Comparison of ENCODE assay signal across 28 cellular contexts in genomic region chr2:150567771-150568278, GRCh38.
A peak's percentile ranks its signal among the peaks of the same experiment; 100 is the strongest.
DNase-seq lines count a peak whose midpoint lies in the region; ATAC-seq, FAIRE-seq and TF ChIP-seq lines count a peak whose summit lies in the region.
"Had no signal": no experiment of that assay in that cellular context is flagged by ENCODE, and none has a peak within 500 bp of the region (broad histone marks: within the 10 kb centered on the region; RNA-seq: fewer than 3 reads in every experiment).

No MANE protein-coding gene starts in this region.

- TF ChIP-seq EP300 in A549 (IDR thresholded peaks at IDR 0.05): no peak
- TF ChIP-seq EP300 in K562 (IDR thresholded peaks at IDR 0.05; ENCODE audit: low read length): no peak
- no peak for TF ChIP-seq EP300 in esophagus muscularis mucosa (IDR thresholded peaks at IDR 0.05)

- H3K4me3 ChIP-seq in A549: no peak overlapping the region
- no peak overlapping the region for H3K4me3 ChIP-seq in K562
- no peak overlapping the region for H3K4me3 ChIP-seq in hepatocyte
- no peak overlapping the region for H3K4me3 ChIP-seq in WERI-Rb-1 (ENCODE audit: low read depth, low read length)
- H3K4me3 ChIP-seq in esophagus muscularis mucosa: no peak overlapping the region
- H3K4me3 ChIP-seq: BLaER1 treated with 17β-estradiol and CSF1 and Interleukin-3, amounts not matched to agents 10 nM and 100 nM; heart right ventricle; left ventricle myocardium inferior; neural progenitor cell; Peyer's patch; SK-N-MC; uterus had no signal

- POLR2A ChIA-PET in A549 (lab: Yijun Ruan, JAX): no interaction called here
- POLR2A ChIA-PET in K562 (lab: Yijun Ruan, JAX): no interaction called here

- TF ChIP-seq CTCF in A549 (IDR thresholded peaks at IDR 0.05) (no peak), K562 (IDR thresholded peaks at IDR 0.05 in 2 of 3, conservative IDR thresholded peaks at IDR 0.05 in 1 of 3; ENCODE audit: insufficient read depth in 2 of 3, low read depth in 1 of 3, low read length in 3 of 3) (no peak), hepatocyte (IDR thresholded peaks at IDR 0.05; ENCODE audit: poor library complexity) (no peak), WERI-Rb-1 (IDR thresholded peaks at IDR 0.05; ENCODE audit: low read depth, low read length) (no peak), esophagus muscularis mucosa (IDR thresholded peaks at IDR 0.05) (no peak)

- no peaks in the 10 kb centered on the region for H3K36me3 ChIP-seq in K562 (ENCODE audit: control insufficient read depth, insufficient read depth, low read length)
- H3K36me3 ChIP-seq in hepatocyte (replicated peaks; ENCODE audit: insufficient read depth, low read depth): no peaks in the 10 kb centered on the region
- no peaks in the 10 kb centered on the region for H3K36me3 ChIP-seq in WERI-Rb-1
- no peaks in the 10 kb centered on the region for H3K36me3 ChIP-seq in esophagus muscularis mucosa
- H3K36me3 ChIP-seq: BLaER1 treated with 17β-estradiol and CSF1 and Interleukin-3, amounts not matched to agents 10 nM and 100 nM; heart right ventricle; left ventricle myocardium inferior; neural progenitor cell; Peyer's patch; uterus had no signal

- in situ Hi-C loops in K562 (cut with MboI): no loop called here

- ATAC-seq in A549: no peak
- ATAC-seq in K562: no peak
- ATAC-seq in GM21528 (IDR thresholded peaks at IDR 0.05; ENCODE audit: low FRiP score, unreplicated experiment): no peak
- ATAC-seq: heart right ventricle, WTC11 had no signal

- H3K4me2 ChIP-seq in A549 (0 out of 3 replicates have a peak overlapping the region, but pooled peaks have one; percentile 4), K562 (ENCODE audit: insufficient read depth, low read length) (no peak overlapping the region), hepatocyte (no peak overlapping the region)
- H3K4me2 ChIP-seq: neural progenitor cell had no signal

- BruUV-seq in K562 (replicated peaks; lab: Mats Ljungman, UMichigan): no TSS peak

- H3K27ac ChIP-seq in A549 (peak overlapping the region in 1 of 2 experiments; percentile 49; a peak in 2 of 6 replicates), K562 (ENCODE audit: extremely low read depth, low read depth, low read length) (no peak overlapping the region), hepatocyte (peak overlapping the region; percentile 73), WERI-Rb-1 (no peak overlapping the region), esophagus muscularis mucosa (replicated peaks in 1 of 4) (no peak overlapping the region)
- H3K27ac ChIP-seq: 22Rv1; BLaER1 treated with 17β-estradiol and CSF1 and Interleukin-3, amounts not matched to agents 10 nM and 100 nM; heart right ventricle; left ventricle myocardium inferior; neural progenitor cell; Peyer's patch; SK-N-MC; uterus had no signal

- FAIRE-seq in A549 (lab: Jason Lieb, UNC) (no peak), H54 (lab: Jason Lieb, UNC) (peak; percentile 53), K562 (lab: Jason Lieb, UNC) (no peak)

- no peaks in the 10 kb centered on the region for H3K9me2 ChIP-seq in hepatocyte (replicated peaks; ENCODE audit: insufficient read depth)

- intact Hi-C loops in K562 (cut with micrococcal nuclease): no loop called here
- intact Hi-C loops in esophagus muscularis mucosa (cut with DNase I): no loop called here

- H3K27me3 ChIP-seq in K562 (ENCODE audit: control insufficient read depth in 2 of 2, insufficient read depth in 2 of 2, low read length in 2 of 2) (no peaks in the 10 kb centered on the region), hepatocyte (no peaks in the 10 kb centered on the region), WERI-Rb-1 (ENCODE audit: insufficient read depth, low read depth, severe bottlenecking) (no peaks in the 10 kb centered on the region), esophagus muscularis mucosa (no peaks in the 10 kb centered on the region)
- H3K27me3 ChIP-seq: BLaER1 treated with 17β-estradiol and CSF1 and Interleukin-3, amounts not matched to agents 10 nM and 100 nM; heart right ventricle; neural progenitor cell; Peyer's patch; uterus had no signal

- no peaks in the 10 kb centered on the region for H4K20me1 ChIP-seq in K562 (replicated peaks; ENCODE audit: control insufficient read depth, insufficient read depth, low read length)
- H4K20me1 ChIP-seq in hepatocyte (ENCODE audit: insufficient read depth, poor library complexity, severe bottlenecking): no peaks in the 10 kb centered on the region
- H4K20me1 ChIP-seq: BLaER1 treated with 17β-estradiol and CSF1 and Interleukin-3, amounts not matched to agents 10 nM and 100 nM had no signal

- H3K9ac ChIP-seq in K562 (ENCODE audit: insufficient read depth in 1 of 2, low read depth in 2 of 2, low read length in 2 of 2): no peak overlapping the region
- H3K9ac ChIP-seq: BLaER1 treated with 17β-estradiol and CSF1 and Interleukin-3, amounts not matched to agents 10 nM and 100 nM; neural progenitor cell had no signal

- H3K9me3 ChIP-seq in A549: no peaks in the 10 kb centered on the region
- H3K9me3 ChIP-seq in K562 (replicated peaks; ENCODE audit: control insufficient read depth, insufficient read depth, low read depth, low read length): no peaks in the 10 kb centered on the region; the same call in 1 of the 2 replicates
- H3K9me3 ChIP-seq in hepatocyte (ENCODE audit: low read depth): no peaks in the 10 kb centered on the region
- H3K9me3 ChIP-seq in WERI-Rb-1 (ENCODE audit: severe bottlenecking): no peaks in the 10 kb centered on the region
- no peaks in the 10 kb centered on the region for H3K9me3 ChIP-seq in esophagus muscularis mucosa
- H3K9me3 ChIP-seq: BLaER1 treated with 17β-estradiol and CSF1 and Interleukin-3, amounts not matched to agents 10 nM and 100 nM; heart right ventricle; left ventricle myocardium inferior; Peyer's patch; uterus had no signal

- WGBS in A549 (ENCODE audit: missing lambda C conversion rate): 81% methylated on average over 4 of the region's 4 CpGs
- 0% methylated on average over 4 of the region's 4 CpGs for WGBS in K562 (ENCODE audit: insufficient coverage, low coverage, missing lambda C conversion rate)
- 38% methylated on average over 4 of the region's 4 CpGs for WGBS in hepatocyte (ENCODE audit: low lambda C conversion rate, missing lambda C conversion rate)
- whole genome bisulfite sequencing in esophagus muscularis mucosa: 86% methylated on average over 4 of the region's 4 CpGs

- DNase-seq in A549 (ENCODE audit: low read depth in 1 of 2, low spot score in 1 of 2) (no peak), H54 (ENCODE audit: insufficient read length, low spot score) (no peak), K562 (ENCODE audit: extremely low read depth in 1 of 4, low spot score in 3 of 4) (no peak), hepatocyte (ENCODE audit: low spot score) (no peak), WERI-Rb-1 (no peak), esophagus muscularis mucosa (ENCODE audit: extremely low spot score) (no peak)
- no peak for DNase-seq in activated CD4-positive, CD25-positive, alpha-beta regulatory T cell (lab: John Stamatoyannopoulos, UW)
- DNase-seq: activated CD4-positive, alpha-beta T cell treated with anti-CD3 and anti-CD28 coated beads, Interleukin-2, amount 50 U/mL, for 48 hours; activated T-cell treated with anti-CD3 and anti-CD28 coated beads for 4 hours; amygdala; Calu3; central memory CD4-positive, alpha-beta T cell; heart right ventricle; immature natural killer cell; left ventricle myocardium inferior; NCI-H2107; NCI-H510A; NK-92 treated with Interleukin-12 subunit alpha and Interleukin-12 subunit beta, amount 100 ng/mL, for 24 hours; Peyer's patch; retina; substantia nigra; uterus had no signal

- no peak for TF ChIP-seq RAD21 in A549 (conservative IDR thresholded peaks at IDR 0.05 in 1 of 2, IDR thresholded peaks at IDR 0.05 in 1 of 2)
- TF ChIP-seq RAD21 in K562 (CRISPR knock-in tag; conservative IDR thresholded peaks at IDR 0.05 in 1 of 2, IDR thresholded peaks at IDR 0.05 in 1 of 2): no peak

- CTCF ChIA-PET in A549 (lab: Yijun Ruan, JAX): interaction anchor here (0.9 to 1.1 kb wide), 2 partner anchors 17 to 28 kb away, joined by 3 read pairs; no protein-coding TSS in a partner anchor
- CTCF ChIA-PET in K562 (lab: Yijun Ruan, JAX; ENCODE audit: low intra/inter-chr PET ratio): no interaction called here

- no peak overlapping the region for H2AFZ ChIP-seq in K562 (ENCODE audit: low read depth, low read length)
- H2AFZ ChIP-seq in hepatocyte: no peak overlapping the region
- H2AFZ ChIP-seq: neural progenitor cell had no signal

- TF ChIP-seq POLR2A in A549 (IDR thresholded peaks at IDR 0.05; ENCODE audit: low read length): no peak
- TF ChIP-seq POLR2A in H54 (IDR thresholded peaks at IDR 0.05; ENCODE audit: low read depth, low read length): no peak
- no peak for TF ChIP-seq POLR2A in K562 (conservative IDR thresholded peaks at IDR 0.05)
- TF ChIP-seq POLR2A in esophagus muscularis mucosa (IDR thresholded peaks at IDR 0.05; ENCODE audit: low read depth): no peak

- H3K79me2 ChIP-seq in K562 (ENCODE audit: control insufficient read depth, insufficient read depth, low read length) (no peaks in the 10 kb centered on the region), hepatocyte (no peaks in the 10 kb centered on the region)

- H3K9me1 ChIP-seq in K562 (ENCODE audit: control insufficient read depth, insufficient read depth, low read length): no peaks in the 10 kb centered on the region

- H3K4me1 ChIP-seq in A549 (peaks cover 28% of the 10 kb centered on the region), K562 (replicated peaks in 1 of 2; ENCODE audit: control insufficient read depth in 2 of 2, insufficient read depth in 2 of 2, low read length in 2 of 2) (no peaks in the 10 kb centered on the region), hepatocyte (ENCODE audit: insufficient read depth) (peaks cover 21% of the 10 kb centered on the region), esophagus muscularis mucosa (peaks cover 0 to 10% (median 0%) of the 10 kb centered on the region in 4 donors)
- H3K4me1 ChIP-seq: left ventricle myocardium inferior, neural progenitor cell, Peyer's patch, uterus had no signal

TF ChIP-seq in A549, 52 proteins besides CTCF, POLR2A, EP300 and RAD21:
- TF ChIP-seq CEBPB (IDR thresholded peaks at IDR 0.05): peak; percentile 33 to 68; a peak in 3 of 4 replicates
- TF ChIP-seq FOSB (CRISPR knock-in tag; IDR thresholded peaks at IDR 0.05): no peak

TF ChIP-seq in K562, 482 proteins besides CTCF, POLR2A, EP300 and RAD21:
- TF ChIP-seq CEBPB (tag; IDR thresholded peaks at IDR 0.05): 0 out of 2 replicates have a peak, but pooled peaks have one; percentile 11
- TF ChIP-seq RBM34 (IDR thresholded peaks at IDR 0.05; ENCODE audit: borderline replicate concordance, insufficient read depth, low read length): no peak
TF ChIP-seq in K562: peak in this region for 1.

Comparison
In these comparisons a context has a peak if more than half of its experiments do, and no peak if none do; other contexts are left out.
1. Of the 35 proteins assayed by ChIP-seq in both K562 and A549: peak only in K562: none; only in A549: none; in both: CEBPB; in neither: 34.